ENCODE assay signal across 8 cellular contexts in genomic region chr1:193060938-193061337, GRCh38. TPM values are rescaled to one million over a fixed set of nuclear protein-coding genes. Genes with fewer than 3 reads are reported as not detected.
DNase-seq lines count a peak whose midpoint lies in the region; ATAC-seq and TF ChIP-seq lines count a peak whose summit lies in the region.

No MANE protein-coding gene starts in this region.

- H3K9me3 Mint-ChIP-seq in neural crest cell = no peaks in the 10 kb centered on the region

- no peak for ATAC-seq in HG03045 (IDR thresholded peaks at IDR 0.05; ENCODE audit: unreplicated experiment)
- ATAC-seq in GM18505 (IDR thresholded peaks at IDR 0.05; ENCODE audit: unreplicated experiment) = no peak

- DNase-seq in NOMO-1 treated with DMSO at 0.1 percent for 48 hours (lab: John Stamatoyannopoulos, UW; ENCODE audit: unreplicated experiment) = peak; percentile 23
- no peak for DNase-seq in NOMO-1 treated with dmso at 0.1 percent for 144 hours (lab: John Stamatoyannopoulos, UW; ENCODE audit: unreplicated experiment)
- DNase-seq in NCI-H446 treated with DMSO at 0.1 percent for 48 hours (lab: John Stamatoyannopoulos, UW) = peak; percentile 42
- DNase-seq in choroid plexus epithelial cell (ENCODE audit: low read depth) = no peak
- no peak for DNase-seq in neural crest cell (ENCODE audit: low read depth, low spot score)
- no peak for DNase-seq in activated CD8-positive, alpha-beta memory T cell treated with anti-CD3 and anti-CD28 coated beads for 24 hours

- no peak for TF ChIP-seq POLR2A in GM18505 (IDR thresholded peaks at IDR 0.05; ENCODE audit: borderline replicate concordance, extremely low read depth, insufficient read depth, insufficient read length)

- peak overlapping the region; percentile 94 for H3K4me3 ChIP-seq in choroid plexus epithelial cell (ENCODE audit: low read depth, low read length)

- peaks cover 36% of the 10 kb centered on the region for H3K4me1 Mint-ChIP-seq in neural crest cell

- H3K27me3 Mint-ChIP-seq in neural crest cell (ENCODE audit: low read depth) = no peaks in the 10 kb centered on the region

- peak overlapping the region; percentile 46 for H3K27ac Mint-ChIP-seq in neural crest cell (ENCODE audit: unreplicated experiment)

- H3K36me3 Mint-ChIP-seq in neural crest cell (ENCODE audit: low read depth) = peaks cover 7% of the 10 kb centered on the region

- TF ChIP-seq CTCF in choroid plexus epithelial cell (conservative IDR thresholded peaks at IDR 0.05; ENCODE audit: low read depth, low read length) (no peak), neural crest cell (conservative IDR thresholded peaks at IDR 0.05) (no peak)

- H3K4me3 Mint-ChIP-seq in neural crest cell = peak overlapping the region; percentile 98

RNA-seq across cellular contexts. Expression of gene RO60, which starts 1.5 kb away (rescaled TPM):
- total RNA-seq in neural crest cell = 119 and 122 TPM in 2 replicates

RNA-seq across cellular contexts. Expression of gene UCHL5, which starts 1.8 kb away (rescaled TPM):
- total RNA-seq in neural crest cell = 38.7 and 40.9 TPM in 2 replicates

RNA-seq across cellular contexts. Expression of gene GLRX2, which starts 44.3 kb away (rescaled TPM):
- 18.3 and 20.5 TPM in 2 replicates for total RNA-seq in neural crest cell

Comparison
In these comparisons a context has a peak if more than half of its experiments do, and no peak if none do; other contexts are left out.
1. DNase-seq: peak in NOMO-1 treated with DMSO at 0.1 percent for 48 hours (single experiment) and NCI-H446 treated with DMSO at 0.1 percent for 48 hours (single experiment); none in NOMO-1 treated with dmso at 0.1 percent for 144 hours (single experiment), choroid plexus epithelial cell (single experiment), neural crest cell (single experiment) and activated CD8-positive, alpha-beta memory T cell treated with anti-CD3 and anti-CD28 coated beads for 24 hours (single experiment).